In the genomic region with DNA sequence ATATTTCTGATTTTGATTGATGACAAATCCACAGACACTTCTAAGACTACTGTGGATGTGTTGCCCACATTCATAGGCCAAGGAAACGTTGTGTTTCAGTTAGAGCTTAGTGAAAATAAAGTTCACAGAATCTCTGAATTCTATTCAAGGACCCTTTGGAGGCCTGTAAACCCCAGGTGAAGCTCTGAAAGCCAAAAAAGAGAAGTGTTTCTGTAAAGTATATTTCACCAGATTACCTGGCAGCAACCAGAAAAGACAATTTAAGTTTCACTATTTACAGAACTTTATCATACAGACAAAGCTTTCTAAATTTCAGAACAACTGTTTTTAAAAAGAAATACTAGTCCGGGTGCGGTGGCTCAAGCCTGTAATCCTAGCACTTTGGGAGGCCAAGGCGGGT, we compare ENCODE assay signal across 1 cellular context.
TF ChIP-seq lines count a peak whose summit lies in the region.

No MANE protein-coding gene starts in this region.

TF ChIP-seq in A549, 52 proteins besides CTCF, POLR2A, EP300 and RAD21 (continued from another document):
- TF ChIP-seq, protein P1, sequence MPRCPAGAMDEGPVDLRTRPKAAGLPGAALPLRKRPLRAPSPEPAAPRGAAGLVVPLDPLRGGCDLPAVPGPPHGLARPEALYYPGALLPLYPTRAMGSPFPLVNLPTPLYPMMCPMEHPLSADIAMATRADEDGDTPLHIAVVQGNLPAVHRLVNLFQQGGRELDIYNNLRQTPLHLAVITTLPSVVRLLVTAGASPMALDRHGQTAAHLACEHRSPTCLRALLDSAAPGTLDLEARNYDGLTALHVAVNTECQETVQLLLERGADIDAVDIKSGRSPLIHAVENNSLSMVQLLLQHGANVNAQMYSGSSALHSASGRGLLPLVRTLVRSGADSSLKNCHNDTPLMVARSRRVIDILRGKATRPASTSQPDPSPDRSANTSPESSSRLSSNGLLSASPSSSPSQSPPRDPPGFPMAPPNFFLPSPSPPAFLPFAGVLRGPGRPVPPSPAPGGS (IDR thresholded peaks at IDR 0.05), result no peak
- no peak for TF ChIP-seq ZFP36 (IDR thresholded peaks at IDR 0.05; ENCODE audit: borderline replicate concordance, partially characterized antibody)
- no peak for TF ChIP-seq BHLHE40 (IDR thresholded peaks at IDR 0.05; ENCODE audit: low read depth, low read length)
- TF ChIP-seq, protein P2, sequence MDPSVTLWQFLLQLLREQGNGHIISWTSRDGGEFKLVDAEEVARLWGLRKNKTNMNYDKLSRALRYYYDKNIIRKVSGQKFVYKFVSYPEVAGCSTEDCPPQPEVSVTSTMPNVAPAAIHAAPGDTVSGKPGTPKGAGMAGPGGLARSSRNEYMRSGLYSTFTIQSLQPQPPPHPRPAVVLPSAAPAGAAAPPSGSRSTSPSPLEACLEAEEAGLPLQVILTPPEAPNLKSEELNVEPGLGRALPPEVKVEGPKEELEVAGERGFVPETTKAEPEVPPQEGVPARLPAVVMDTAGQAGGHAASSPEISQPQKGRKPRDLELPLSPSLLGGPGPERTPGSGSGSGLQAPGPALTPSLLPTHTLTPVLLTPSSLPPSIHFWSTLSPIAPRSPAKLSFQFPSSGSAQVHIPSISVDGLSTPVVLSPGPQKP (IDR thresholded peaks at IDR 0.05; ENCODE audit: low read depth, low read length), result no peak
